In genomic region chr1:170805957-170806662, GRCh38 we compare ENCODE assay signal across 18 cellular contexts.
DNase-seq lines count a peak whose midpoint lies in the region; ATAC-seq and TF ChIP-seq lines count a peak whose summit lies in the region.
"Had no signal": no experiment of that assay in that cellular context is flagged by ENCODE, and none has a peak within 500 bp of the region (broad histone marks: within the 10 kb centered on the region; RNA-seq: fewer than 3 reads in every experiment).

No MANE protein-coding gene starts in this region.

- no peaks in the 10 kb centered on the region for H3K9me2 ChIP-seq in GM23248 (ENCODE audit: insufficient read depth)

- WGBS in GM23248 (ENCODE audit: low coverage in 1 of 2, low lambda C conversion rate in 2 of 2, missing lambda C conversion rate in 2 of 2), 2 experiments: 27 to 32% methylated on average over 10 of the region's 10 CpGs
- 48 to 58% (median 52%) methylated on average over 10 of the region's 10 CpGs for WGBS in adrenal gland, 4 donors

- DNase-seq in GM23248: peak; percentile 24
- peak in 6 of 7 donors; percentile 14 to 58 (median 26) for DNase-seq in adrenal gland
- peak; percentile 17 for DNase-seq in fibroblast of pulmonary artery (ENCODE audit: low read depth)
- DNase-seq in NCI-H526 (lab: John Stamatoyannopoulos, UW): no peak
- DNase-seq: DND-41, kidney glomerular epithelial cell, midbrain, NCI-H1048, NCI-H2029 treated with DMSO at 0.1 percent for 48 hours, NCI-H510A had no signal

- H3K27ac ChIP-seq in GM23248 (no peak overlapping the region), adrenal gland (no peak overlapping the region)
- H3K27ac ChIP-seq: gastroesophageal sphincter, KMS-11, prostate gland, suprapubic skin had no signal

- H3K4me3 ChIP-seq in GM23248 (no peak overlapping the region), adrenal gland (no peak overlapping the region), fibroblast of pulmonary artery (replicated peaks; ENCODE audit: low read depth, low read length) (no peak overlapping the region), skeletal muscle satellite cell (ENCODE audit: low read length) (no peak overlapping the region)
- H3K4me3 ChIP-seq: gastroesophageal sphincter, prostate gland, suprapubic skin had no signal

- H4K20me1 ChIP-seq in GM23248 (ENCODE audit: insufficient read depth): no peaks in the 10 kb centered on the region

- H3K9ac ChIP-seq in GM23248: no peak overlapping the region
- H3K9ac ChIP-seq in skeletal muscle satellite cell (ENCODE audit: low read depth, low read length): no peak overlapping the region
- H3K9ac ChIP-seq: KMS-11 had no signal

- ATAC-seq in HG03095 (IDR thresholded peaks at IDR 0.05; ENCODE audit: unreplicated experiment) (no peak), GM18873 (IDR thresholded peaks at IDR 0.05; ENCODE audit: low FRiP score, unreplicated experiment) (no peak), GM19452 (IDR thresholded peaks at IDR 0.05; ENCODE audit: unreplicated experiment) (no peak)
- ATAC-seq: gastroesophageal sphincter had no signal

- TF ChIP-seq POLR2A in adrenal gland (IDR thresholded peaks at IDR 0.05): no peak

- H3K36me3 ChIP-seq in GM23248 (ENCODE audit: low read depth) (no peaks in the 10 kb centered on the region), adrenal gland (replicated peaks in 1 of 2) (no peaks in the 10 kb centered on the region), skeletal muscle satellite cell (ENCODE audit: insufficient read depth, low read length) (no peaks in the 10 kb centered on the region)
- H3K36me3 ChIP-seq: gastroesophageal sphincter, prostate gland, suprapubic skin had no signal

- H3K4me1 ChIP-seq in GM23248 (ENCODE audit: insufficient read depth): peaks cover 28% of the 10 kb centered on the region
- no peaks in the 10 kb centered on the region for H3K4me1 ChIP-seq in adrenal gland (replicated peaks in 1 of 2)
- peaks cover 33% of the 10 kb centered on the region for H3K4me1 ChIP-seq in skeletal muscle satellite cell (ENCODE audit: control insufficient read depth, insufficient read depth, low read length)
- H3K4me1 ChIP-seq: gastroesophageal sphincter, prostate gland had no signal

- TF ChIP-seq CTCF in adrenal gland (IDR thresholded peaks at IDR 0.05) (no peak), fibroblast of pulmonary artery (IDR thresholded peaks at IDR 0.05; ENCODE audit: low read length, missing control alignments) (no peak)

- H3F3A ChIP-seq in GM23248 (ENCODE audit: insufficient read depth): peaks cover 19% of the 10 kb centered on the region; the same call in 1 of the 2 replicates

- in situ Hi-C loops in GM23248 (cut with MboI): no loop called here

- H3K9me3 ChIP-seq in GM23248 (ENCODE audit: low read depth) (no peaks in the 10 kb centered on the region), adrenal gland (replicated peaks in 1 of 3) (no peaks in the 10 kb centered on the region), skeletal muscle satellite cell (replicated peaks; ENCODE audit: low read length) (no peaks in the 10 kb centered on the region)
- H3K9me3 ChIP-seq: gastroesophageal sphincter, prostate gland, suprapubic skin had no signal

- no peaks in the 10 kb centered on the region for H3K79me2 ChIP-seq in GM23248 (ENCODE audit: insufficient read depth)

- intact Hi-C loops in adrenal gland (cut with DNase I): no loop called here

- peak overlapping the region; percentile 19 for H3K4me2 ChIP-seq in GM23248 (ENCODE audit: unreplicated experiment)
- peak overlapping the region; percentile 24 for H3K4me2 ChIP-seq in skeletal muscle satellite cell (ENCODE audit: low read length)
- H3K4me2 ChIP-seq: KMS-11 had no signal

- no peaks in the 10 kb centered on the region for H3K27me3 ChIP-seq in GM23248 (replicated peaks; ENCODE audit: insufficient read depth)
- no peaks in the 10 kb centered on the region for H3K27me3 ChIP-seq in adrenal gland
- H3K27me3 ChIP-seq in skeletal muscle satellite cell (ENCODE audit: control insufficient read depth, insufficient read depth, low read length): no peaks in the 10 kb centered on the region
- H3K27me3 ChIP-seq: gastroesophageal sphincter, suprapubic skin had no signal

- peak overlapping the region; percentile 50 for H2AFZ ChIP-seq in GM23248

Comparison
In these comparisons a context has a peak if more than half of its experiments do, and no peak if none do; other contexts are left out.
1. DNase-seq: peak in GM23248 (single experiment), adrenal gland (6 of 7) and fibroblast of pulmonary artery (single experiment); none in NCI-H526 (0 of 2).